18 cellular contexts compared by ENCODE assay signal in genomic region chr1:4617506-4617905, GRCh38. TPM values are rescaled to one million over a fixed set of nuclear protein-coding genes. Genes with fewer than 3 reads are reported as not detected.
DNase-seq lines count a peak whose midpoint lies in the region; ATAC-seq and TF ChIP-seq lines count a peak whose summit lies in the region.
"Had no signal": no experiment of that assay in that cellular context is flagged by ENCODE, and none has a peak within 500 bp of the region (broad histone marks: within the 10 kb centered on the region; RNA-seq: fewer than 3 reads in every experiment).

No MANE protein-coding gene starts in this region.

- peak; percentile 24 for ATAC-seq in stimulated activated naive CD8-positive, alpha-beta T cell treated with anti-CD3 and anti-CD28 coated beads, Interleukin-15, Interleukin-2, amounts not matched to agents 100 U/mL and 50 U/mL, for 24 hours
- ATAC-seq in stimulated activated naive CD8-positive, alpha-beta T cell treated with anti-CD3 and anti-CD28 coated beads, Interleukin-15, amount 100 ng/mL, for 72 hours, result no peak
- ATAC-seq in upper lobe of right lung (no peak), GM21825 (IDR thresholded peaks at IDR 0.05; ENCODE audit: unreplicated experiment) (no peak)
- ATAC-seq: CD8-positive, alpha-beta T cell; GM23338 had no signal

- no peak for DNase-seq in stimulated activated naive CD8-positive, alpha-beta T cell treated with anti-CD3 and anti-CD28 coated beads, Interleukin-15, Interleukin-2, amounts not matched to agents 100 U/mL and 50 U/mL, for 24 hours
- DNase-seq in stimulated activated naive CD8-positive, alpha-beta T cell treated with anti-CD3 and anti-CD28 coated beads, Interleukin-15, amount 100 ng/mL, for 72 hours, result no peak
- DNase-seq in posterior vena cava (ENCODE audit: low spot score), result peak; percentile 57
- DNase-seq in upper lobe of right lung, result peak; percentile 44
- no peak for DNase-seq in NCI-H1930 (lab: John Stamatoyannopoulos, UW)
- DNase-seq: Caco-2; CD4-positive, CD25-positive, alpha-beta regulatory T cell; CD8-positive, alpha-beta T cell; DMS153; DND-41; HFFc6 had no signal

- H3K9me3 ChIP-seq in upper lobe of right lung, result no peaks in the 10 kb centered on the region
- H3K9me3 ChIP-seq: BLaER1, Caco-2, HAP-1 had no signal

- H3K27ac ChIP-seq in upper lobe of right lung, result no peak overlapping the region
- H3K27ac ChIP-seq: 22Rv1, BLaER1, C4-2B had no signal

- H3K27ac Mint-ChIP-seq in stimulated activated naive CD8-positive, alpha-beta T cell treated with anti-CD3 and anti-CD28 coated beads, Interleukin-15, amount 100 ng/mL, for 72 hours, result no peak overlapping the region
- H3K27ac Mint-ChIP-seq: B cell; CD4-positive, CD25-positive, alpha-beta regulatory T cell; CD8-positive, alpha-beta T cell; GM23338; HFFc6 had no signal

- H3K27me3 Mint-ChIP-seq in stimulated activated naive CD8-positive, alpha-beta T cell treated with anti-CD3 and anti-CD28 coated beads, Interleukin-15, amount 100 ng/mL, for 72 hours, result peaks cover 3% of the 10 kb centered on the region
- H3K27me3 Mint-ChIP-seq: CD4-positive, CD25-positive, alpha-beta regulatory T cell had no signal

- H3K27me3 ChIP-seq in upper lobe of right lung, result no peaks in the 10 kb centered on the region
- H3K27me3 ChIP-seq: BLaER1 had no signal

- no peaks in the 10 kb centered on the region for H3K4me1 ChIP-seq in upper lobe of right lung
- H3K4me1 ChIP-seq: BLaER1, Caco-2, HAP-1 had no signal

- no peak for TF ChIP-seq CTCF in upper lobe of right lung (IDR thresholded peaks at IDR 0.05)

- H3K4me1 Mint-ChIP-seq in stimulated activated naive CD8-positive, alpha-beta T cell treated with anti-CD3 and anti-CD28 coated beads, Interleukin-15, amount 100 ng/mL, for 72 hours, result no peaks in the 10 kb centered on the region
- H3K4me1 Mint-ChIP-seq: B cell; CD4-positive, CD25-positive, alpha-beta regulatory T cell had no signal

- H3K36me3 ChIP-seq in upper lobe of right lung, result no peaks in the 10 kb centered on the region
- H3K36me3 ChIP-seq: BLaER1, HAP-1 had no signal

- H3K4me3 ChIP-seq in upper lobe of right lung, result no peak overlapping the region
- H3K4me3 ChIP-seq: BLaER1, GM23338, HAP-1 had no signal

- intact Hi-C loops in posterior vena cava (cut with DNase I), result no loop called here
- intact Hi-C loops in upper lobe of right lung (cut with DNase I), result no loop called here

- H3K4me3 Mint-ChIP-seq in stimulated activated naive CD8-positive, alpha-beta T cell treated with anti-CD3 and anti-CD28 coated beads, Interleukin-15, amount 100 ng/mL, for 72 hours, result no peak overlapping the region
- H3K4me3 Mint-ChIP-seq: B cell; CD4-positive, CD25-positive, alpha-beta regulatory T cell; CD8-positive, alpha-beta T cell; GM23338; HFFc6 had no signal

- no peaks in the 10 kb centered on the region for H3K9me3 Mint-ChIP-seq in stimulated activated naive CD8-positive, alpha-beta T cell treated with anti-CD3 and anti-CD28 coated beads, Interleukin-15, amount 100 ng/mL, for 72 hours
- H3K9me3 Mint-ChIP-seq: CD4-positive, CD25-positive, alpha-beta regulatory T cell; CD8-positive, alpha-beta T cell; GM23338 had no signal

RNA-seq across cellular contexts. Expression of gene AJAP1, which starts 36.9 kb away (rescaled TPM):
- total RNA-seq in posterior vena cava, result under 1 TPM; 0.32 to 0.57 TPM
- 0.52 TPM for total RNA-seq in upper lobe of right lung
- total RNA-seq: B cell, Caco-2, GM23338, HFFc6 had no signal

Comparison
In these comparisons a context has a peak if more than half of its experiments do, and no peak if none do; other contexts are left out.
1. DNase-seq: peak in posterior vena cava (single experiment) and upper lobe of right lung (single experiment); none in stimulated activated naive CD8-positive, alpha-beta T cell treated with anti-CD3 and anti-CD28 coated beads, Interleukin-15, Interleukin-2, amounts not matched to agents 100 U/mL and 50 U/mL, for 24 hours (single experiment), stimulated activated naive CD8-positive, alpha-beta T cell treated with anti-CD3 and anti-CD28 coated beads, Interleukin-15, amount 100 ng/mL, for 72 hours (0 of 2) and NCI-H1930 (0 of 2).